ENCODE assay signal across 13 cellular contexts in the genomic region with DNA sequence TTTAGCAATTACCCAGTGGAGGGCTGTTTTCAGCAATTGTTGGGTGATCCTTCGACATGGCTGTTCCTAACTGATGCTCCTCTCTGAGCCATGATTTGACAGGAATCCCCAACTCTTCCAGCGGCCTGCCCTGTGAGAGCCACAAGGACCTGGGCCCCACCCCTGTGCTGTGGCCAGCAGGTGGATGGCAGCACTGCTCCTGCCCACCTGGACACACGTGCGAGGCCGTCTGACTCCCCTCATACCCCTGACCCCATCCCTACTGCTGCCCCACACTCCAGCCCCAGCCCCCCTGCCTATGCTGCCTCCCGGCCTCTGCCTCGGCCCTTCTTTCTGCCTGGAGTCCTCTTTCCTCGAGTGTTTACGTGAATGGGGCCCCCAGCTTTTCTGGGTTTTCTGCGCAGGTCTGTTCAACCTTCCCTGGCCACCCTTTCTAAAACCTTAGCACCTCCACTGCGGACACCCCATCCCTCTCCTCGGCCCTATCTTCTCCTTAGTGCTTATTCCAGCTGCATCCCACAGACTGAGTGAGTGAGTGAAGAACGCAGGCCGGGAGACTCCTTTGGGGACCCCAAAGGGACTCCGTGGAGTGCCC.
"Had no signal": no experiment of that assay in that cellular context is flagged by ENCODE, and none has a peak within 500 bp of the region (broad histone marks: within the 10 kb centered on the region; RNA-seq: fewer than 3 reads in every experiment).

No MANE protein-coding gene starts in this region.

- H2AFZ ChIP-seq: hepatocyte had no signal

- H3K27ac Mint-ChIP-seq: activated CD8-positive, alpha-beta T cell treated with anti-CD3 and anti-CD28 coated beads, Interleukin-2, amount 10 ng/mL, durations not matched to agents 7 days and 5 days; activated naive CD4-positive, alpha-beta T cell treated with anti-CD3 and anti-CD28 coated beads, Interleukin-2, amount 50 U/mL, for 24 hours; dendritic cell treated with granulocyte-macrophage colony-stimulating factor and Interleukin-4, amounts not matched to agents 40 ng/mL and 50 ng/mL, for 4 days; stimulated activated effector memory CD8-positive, alpha-beta T cell treated with anti-CD3 and anti-CD28 coated beads, Interleukin-12 subunit alpha, Interleukin-12 subunit beta, amount 100 ng/mL, for 72 hours had no signal

- H3K27ac ChIP-seq: tibial nerve had no signal

- DNase-seq: activated CD4-positive, alpha-beta T cell treated with anti-CD3 and anti-CD28 coated beads for 4 hours; activated CD8-positive, alpha-beta T cell treated with anti-CD3 and anti-CD28 coated beads, Interleukin-2, amount 10 ng/mL, durations not matched to agents 7 days and 5 days; central memory CD4-positive, alpha-beta T cell; erythroblast; midbrain; naive B cell; nucleus accumbens had no signal

- H3K4me3 Mint-ChIP-seq: activated CD8-positive, alpha-beta T cell treated with anti-CD3 and anti-CD28 coated beads, Interleukin-2, amount 10 ng/mL, durations not matched to agents 7 days and 5 days; activated naive CD4-positive, alpha-beta T cell treated with anti-CD3 and anti-CD28 coated beads, Interleukin-2, amount 50 U/mL, for 24 hours; dendritic cell treated with granulocyte-macrophage colony-stimulating factor and Interleukin-4, amounts not matched to agents 40 ng/mL and 50 ng/mL, for 4 days; stimulated activated effector memory CD8-positive, alpha-beta T cell treated with anti-CD3 and anti-CD28 coated beads, Interleukin-12 subunit alpha, Interleukin-12 subunit beta, amount 100 ng/mL, for 72 hours had no signal

- H3K4me1 ChIP-seq: tibial nerve had no signal

- H3K36me3 Mint-ChIP-seq: activated naive CD4-positive, alpha-beta T cell treated with anti-CD3 and anti-CD28 coated beads, Interleukin-2, amount 50 U/mL, for 24 hours; naive B cell; stimulated activated effector memory CD8-positive, alpha-beta T cell treated with anti-CD3 and anti-CD28 coated beads, Interleukin-12 subunit alpha, Interleukin-12 subunit beta, amount 100 ng/mL, for 72 hours had no signal

- H3K36me3 ChIP-seq: tibial nerve had no signal

- H3K4me2 ChIP-seq: hepatocyte, smooth muscle cell had no signal

- H3K4me3 ChIP-seq: hepatocyte, smooth muscle cell, tibial nerve had no signal

- H3K9me3 Mint-ChIP-seq: activated naive CD4-positive, alpha-beta T cell treated with anti-CD3 and anti-CD28 coated beads, Interleukin-2, amount 50 U/mL, for 24 hours; dendritic cell treated with granulocyte-macrophage colony-stimulating factor and Interleukin-4, amounts not matched to agents 40 ng/mL and 50 ng/mL, for 4 days; stimulated activated effector memory CD8-positive, alpha-beta T cell treated with anti-CD3 and anti-CD28 coated beads, Interleukin-12 subunit alpha, Interleukin-12 subunit beta, amount 100 ng/mL, for 72 hours had no signal

- H3K27me3 ChIP-seq: hepatocyte, tibial nerve had no signal

- ATAC-seq: activated CD8-positive, alpha-beta T cell treated with anti-CD3 and anti-CD28 coated beads, Interleukin-2, amount 10 ng/mL, durations not matched to agents 7 days and 5 days; stimulated activated effector memory CD8-positive, alpha-beta T cell treated with anti-CD3 and anti-CD28 coated beads, Interleukin-12 subunit alpha, Interleukin-12 subunit beta, amount 100 ng/mL, for 72 hours had no signal

- H3K9me3 ChIP-seq: tibial nerve had no signal

- H3K4me1 Mint-ChIP-seq: activated naive CD4-positive, alpha-beta T cell treated with anti-CD3 and anti-CD28 coated beads, Interleukin-2, amount 50 U/mL, for 24 hours; naive B cell; stimulated activated effector memory CD8-positive, alpha-beta T cell treated with anti-CD3 and anti-CD28 coated beads, Interleukin-12 subunit alpha, Interleukin-12 subunit beta, amount 100 ng/mL, for 72 hours had no signal
